In genomic region chr3:50155891-50156290, GRCh38 we compare ENCODE assay signal across 8 cellular contexts. TPM values are rescaled to one million over a fixed set of nuclear protein-coding genes. Genes with fewer than 3 reads are reported as not detected.
DNase-seq lines count a peak whose midpoint lies in the region; ATAC-seq, FAIRE-seq and TF ChIP-seq lines count a peak whose summit lies in the region.

No MANE protein-coding gene starts in this region.

- intact Hi-C loops in CD4-positive, alpha-beta T cell (cut with DNase I, micrococcal nuclease) = no loop called here
- intact Hi-C loops in esophagus muscularis mucosa (cut with DNase I) = loop anchor here (2.0 kb wide), 1 partner anchor 33 kb away; no protein-coding TSS in a partner anchor

- POLR2A ChIA-PET in CD4-positive, alpha-beta T cell (lab: Charles Lee) = no interaction called here

- no peaks in the 10 kb centered on the region for H3K36me3 Mint-ChIP-seq in CD4-positive, alpha-beta T cell (ENCODE audit: low read depth)

- WGBS in esophagus muscularis mucosa = 62% methylated on average over 10 of the region's 13 CpGs

- no peak for ATAC-seq in CD4-positive, alpha-beta T cell (ENCODE audit: poor library complexity)

- H3K27ac Mint-ChIP-seq in CD4-positive, alpha-beta T cell = no peak overlapping the region

- TF ChIP-seq POLR2A in Peyer's patch (IDR thresholded peaks at IDR 0.05) (no peak), esophagus muscularis mucosa (IDR thresholded peaks at IDR 0.05; ENCODE audit: low read depth) (no peak), H54 (IDR thresholded peaks at IDR 0.05; ENCODE audit: low read depth, low read length) (no peak)

- no peak overlapping the region for H3K27ac ChIP-seq in CD4-positive, alpha-beta T cell (ENCODE audit: low read depth, low read length)
- H3K27ac ChIP-seq in Peyer's patch (peak overlapping the region in 3 of 4 donors; percentile 33 to 83 (median 82)), esophagus muscularis mucosa (replicated peaks in 1 of 4) (peak overlapping the region; percentile 78 to 85 (median 79)), parathyroid adenoma (peak overlapping the region; percentile 32)

- H3K27me3 ChIP-seq in CD4-positive, alpha-beta T cell (ENCODE audit: control insufficient read depth, insufficient read depth, low read length) = peaks cover 26% of the 10 kb centered on the region
- H3K27me3 ChIP-seq in Peyer's patch (no peaks in the 10 kb centered on the region), esophagus muscularis mucosa (peaks cover 0 to 8% (median 6%) of the 10 kb centered on the region in 4 donors), parathyroid adenoma (ENCODE audit: control insufficient read depth, insufficient read depth, low read length) (no peaks in the 10 kb centered on the region)

- FAIRE-seq in H54 (lab: Jason Lieb, UNC) = no peak

- H2AFZ ChIP-seq in parathyroid adenoma = no peak overlapping the region

- no peak overlapping the region for H3K9ac ChIP-seq in parathyroid adenoma

- H3K4me3 ChIP-seq in Peyer's patch (peak overlapping the region; percentile 46 to 83 (median 74)), esophagus muscularis mucosa (peak overlapping the region; percentile 59 to 78 (median 68)), parathyroid adenoma (ENCODE audit: low read depth, low read length) (peak overlapping the region; percentile 17)

- H3K4me1 Mint-ChIP-seq in CD4-positive, alpha-beta T cell (ENCODE audit: low read depth) = peaks cover 22% of the 10 kb centered on the region

- TF ChIP-seq CTCF in CD4-positive, alpha-beta T cell (IDR thresholded peaks at IDR 0.05) = no peak
- TF ChIP-seq CTCF in Peyer's patch (IDR thresholded peaks at IDR 0.05) = no peak
- no peak for TF ChIP-seq CTCF in esophagus muscularis mucosa (IDR thresholded peaks at IDR 0.05)
- no peak for TF ChIP-seq CTCF in parathyroid adenoma (IDR thresholded peaks at IDR 0.05)

- CTCF ChIA-PET in CD4-positive, alpha-beta T cell (lab: Charles Lee) = interaction anchor here (1.2 kb wide), 1 partner anchor 39 kb away, joined by 3 read pairs; no protein-coding TSS in a partner anchor

- H3K9me3 Mint-ChIP-seq in CD4-positive, alpha-beta T cell = no peaks in the 10 kb centered on the region

- no peaks in the 10 kb centered on the region for H3K36me3 ChIP-seq in Peyer's patch
- no peaks in the 10 kb centered on the region for H3K36me3 ChIP-seq in esophagus muscularis mucosa
- H3K36me3 ChIP-seq in parathyroid adenoma (ENCODE audit: control insufficient read depth, insufficient read depth, low read length) = no peaks in the 10 kb centered on the region

- peak overlapping the region; percentile 73 for H3K4me3 Mint-ChIP-seq in CD4-positive, alpha-beta T cell

- no peaks in the 10 kb centered on the region for H3K9me3 ChIP-seq in CD4-positive, alpha-beta T cell (ENCODE audit: control insufficient read depth, low read length)
- H3K9me3 ChIP-seq in Peyer's patch (no peaks in the 10 kb centered on the region), esophagus muscularis mucosa (no peaks in the 10 kb centered on the region), parathyroid adenoma (ENCODE audit: control insufficient read depth, low read length) (no peaks in the 10 kb centered on the region)

- H3K4me2 ChIP-seq in parathyroid adenoma (ENCODE audit: low read length) = peak overlapping the region; percentile 50

- peaks cover 0 to 59% (median 13%) of the 10 kb centered on the region in 4 donors for H3K4me1 ChIP-seq in Peyer's patch
- H3K4me1 ChIP-seq in esophagus muscularis mucosa = peaks cover 26 to 69% (median 64%) of the 10 kb centered on the region in 4 donors
- peaks cover 34% of the 10 kb centered on the region for H3K4me1 ChIP-seq in parathyroid adenoma

- TF ChIP-seq EP300 in esophagus muscularis mucosa (IDR thresholded peaks at IDR 0.05) = no peak

- peaks cover 46% of the 10 kb centered on the region for H3K27me3 Mint-ChIP-seq in CD4-positive, alpha-beta T cell

- no peaks in the 10 kb centered on the region for H3K79me2 ChIP-seq in parathyroid adenoma

- no peak for DNase-seq in CD4-positive, alpha-beta T cell
- no peak for DNase-seq in Peyer's patch
- DNase-seq in esophagus muscularis mucosa (ENCODE audit: extremely low spot score) = no peak
- no peak for DNase-seq in A172 (ENCODE audit: low spot score)
- DNase-seq in DMS79 (lab: John Stamatoyannopoulos, UW) = no peak
- no peak for DNase-seq in H54 (ENCODE audit: insufficient read length, low spot score)
- no peak for DNase-seq in activated effector memory CD4-positive, alpha-beta T cell treated with anti-CD3 and anti-CD28 coated beads, Interleukin-2, amount 50 U/mL, for 16 hours

RNA-seq across cellular contexts. Expression of gene SEMA3F, which starts 0.8 kb away (rescaled TPM):
- 1 to 10 TPM in 1 of 2 experiments, under 1 TPM in 1; 0.22 to 1.1 TPM for total RNA-seq in CD4-positive, alpha-beta T cell
- total RNA-seq in Peyer's patch = 10 to 100 TPM; 21.2 to 41.0 (median 23.2) TPM
- 10 to 100 TPM; 11.9 to 46.5 (median 23.3) TPM for total RNA-seq in esophagus muscularis mucosa
- total RNA-seq in A172 (2014; rRNA removed; shearing (Covaris generic)) = 3.5 and 11.1 TPM in 2 replicates

RNA-seq across cellular contexts. Expression of gene GNAT1, which starts 35.5 kb away (rescaled TPM):
- under 1 TPM; 0.11 to 0.28 TPM for total RNA-seq in CD4-positive, alpha-beta T cell
- total RNA-seq in Peyer's patch (not detected), esophagus muscularis mucosa (not detected)
- not detected in 2 replicates for total RNA-seq in A172 (2014; rRNA removed; shearing (Covaris generic))

RNA-seq across cellular contexts. Expression of gene SLC38A3, which starts 49.2 kb away (rescaled TPM):
- 1 to 10 TPM; 1.0 to 1.1 TPM for total RNA-seq in CD4-positive, alpha-beta T cell
- 1 to 10 TPM in 1 of 4 donors, not detected in 3; 1.3 TPM for total RNA-seq in Peyer's patch
- total RNA-seq in esophagus muscularis mucosa = under 1 TPM in 2 of 4 donors, not detected in 2; 0.11 to 0.39 TPM
- 0.74 TPM in 1 of 2 replicates, not detected in the other for total RNA-seq in A172 (2014; rRNA removed; shearing (Covaris generic))

Comparison
In these comparisons a context has a peak if more than half of its experiments do, and no peak if none do; other contexts are left out.
1. H3K4me3 ChIP-seq: peak in every context shown above with its lines; median percentile 74 in Peyer's patch; 68 in esophagus muscularis mucosa; 17 in parathyroid adenoma.